Comparison of ENCODE assay signal across 8 cellular contexts in the genomic region with DNA sequence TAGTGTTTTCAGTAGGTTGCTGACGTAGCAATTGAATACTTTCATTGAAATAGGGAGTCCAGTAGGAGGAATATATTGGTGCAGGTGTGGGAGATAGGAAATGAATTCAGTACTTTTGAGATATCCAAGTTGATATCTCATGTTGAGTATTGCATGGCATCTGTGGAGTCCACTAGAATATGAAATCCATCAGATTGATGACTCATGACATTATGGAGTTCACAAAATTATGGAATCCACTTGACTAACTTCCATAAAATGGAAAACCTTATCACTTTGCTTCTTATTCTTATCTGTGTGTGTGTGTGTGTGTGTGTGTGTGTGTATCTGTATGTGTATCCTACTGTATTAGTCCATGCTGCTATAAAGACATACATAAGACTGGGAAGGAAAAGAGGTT.
"Had no signal": no experiment of that assay in that cellular context is flagged by ENCODE, and none has a peak within 500 bp of the region (broad histone marks: within the 10 kb centered on the region; RNA-seq: fewer than 3 reads in every experiment).

No MANE protein-coding gene starts in this region.

- ATAC-seq: HCT116 had no signal

- H3K9me3 ChIP-seq: HAP-1 had no signal

- H2AFZ ChIP-seq: GM23248 had no signal

- H3K4me1 ChIP-seq: HAP-1 had no signal

- H3K27ac ChIP-seq: GM23248, HL-60 had no signal

- H3K9ac ChIP-seq: GM23248 had no signal

- DNase-seq: GM23248, GOT3, H7, HFFc6, KG1 had no signal

- H3K36me3 ChIP-seq: HAP-1 had no signal

- H3K4me3 ChIP-seq: GM23248, HAP-1 had no signal
